Comparison of ENCODE assay signal across 8 cellular contexts in genomic region chr5:170293273-170293672, GRCh38. TPM values are rescaled to one million over a fixed set of nuclear protein-coding genes. Genes with fewer than 3 reads are reported as not detected.
DNase-seq lines count a peak whose midpoint lies in the region; ATAC-seq and TF ChIP-seq lines count a peak whose summit lies in the region.

No MANE protein-coding gene starts in this region.

- peaks cover 26% of the 10 kb centered on the region for H3K4me1 ChIP-seq in left ventricle myocardium inferior
- H3K4me1 ChIP-seq in right lobe of liver: no peaks in the 10 kb centered on the region

- H3K9me3 ChIP-seq in left ventricle myocardium inferior (replicated peaks) (peaks cover 5% of the 10 kb centered on the region), T-helper 17 cell (ENCODE audit: control insufficient read depth, low read length, poor library complexity, severe bottlenecking) (no peaks in the 10 kb centered on the region), right lobe of liver (no peaks in the 10 kb centered on the region)

- H3K27ac Mint-ChIP-seq in T-helper 17 cell: peak overlapping the region; percentile 100

- H3K36me3 ChIP-seq in left ventricle myocardium inferior (peaks cover 8% of the 10 kb centered on the region), right lobe of liver (peaks cover 0 to 3% (median 0%) of the 10 kb centered on the region in 4 donors)

- H3K27ac ChIP-seq in left ventricle myocardium inferior (replicated peaks) (no peak overlapping the region), right lobe of liver (no peak overlapping the region)

- H3K4me3 ChIP-seq in left ventricle myocardium inferior: no peak overlapping the region
- no peak overlapping the region for H3K4me3 ChIP-seq in right lobe of liver

- peak overlapping the region; percentile 99 for H3K4me3 Mint-ChIP-seq in T-helper 17 cell

- WGBS in right lobe of liver (ENCODE audit: insufficient coverage, low coverage, low lambda C conversion rate, missing lambda C conversion rate): 42% methylated on average over 2 of the region's 6 CpGs

- TF ChIP-seq POLR2A in right lobe of liver (IDR thresholded peaks at IDR 0.05): no peak

- peaks cover 45% of the 10 kb centered on the region for H3K36me3 Mint-ChIP-seq in T-helper 17 cell (ENCODE audit: low read depth)

- TF ChIP-seq CTCF in left ventricle myocardium inferior (IDR thresholded peaks at IDR 0.05; ENCODE audit: borderline replicate concordance) (no peak), right lobe of liver (IDR thresholded peaks at IDR 0.05) (no peak)

- H3K4me1 Mint-ChIP-seq in T-helper 17 cell: peaks cover 85% of the 10 kb centered on the region

- intact Hi-C loops in Right ventricle myocardium inferior (cut with DNase I): no loop called here
- intact Hi-C loops in left ventricle myocardium inferior (cut with micrococcal nuclease): no loop called here
- intact Hi-C loops in right lobe of liver (cut with DNase I): no loop called here

- H3K27me3 ChIP-seq in left ventricle myocardium inferior (ENCODE audit: low read depth) (no peaks in the 10 kb centered on the region), right lobe of liver (no peaks in the 10 kb centered on the region)

- DNase-seq in Right ventricle myocardium inferior (ENCODE audit: missing footprints): peak; percentile 85
- no peak for DNase-seq in left ventricle myocardium inferior
- DNase-seq in T-helper 17 cell: peak in 1 of 3 donors; percentile 33
- DNase-seq in right lobe of liver: peak in 2 of 3 donors; percentile 58 to 77
- no peak for DNase-seq in HCEC 1CT
- DNase-seq in SHP77 (lab: John Stamatoyannopoulos, UW): no peak
- DNase-seq in islet precursor cell: no peak

- peak; percentile 37 for ATAC-seq in Right ventricle myocardium inferior
- peak; percentile 43 for ATAC-seq in HG02973 (IDR thresholded peaks at IDR 0.05; ENCODE audit: unreplicated experiment)
- peak; percentile 57 for ATAC-seq in T-helper 17 cell
- ATAC-seq in right lobe of liver: peak; percentile 55 to 73 (median 68)

- H3K27me3 Mint-ChIP-seq in T-helper 17 cell: no peaks in the 10 kb centered on the region

RNA-seq across cellular contexts. Expression of gene LCP2, which starts 4.3 kb away (rescaled TPM):
- total RNA-seq in Right ventricle myocardium inferior: 6.7 TPM
- total RNA-seq in left ventricle myocardium inferior: 3.9 TPM
- 100 to 1,000 TPM; 304 to 333 TPM for total RNA-seq in T-helper 17 cell
- total RNA-seq in right lobe of liver: 10 to 100 TPM in 3 of 6 experiments, 1 to 10 TPM in 3; 4.4 to 20.5 (median 10.1) TPM

Comparison
In these comparisons a context has a peak if more than half of its experiments do, and no peak if none do; other contexts are left out.
1. DNase-seq: peak in Right ventricle myocardium inferior (single experiment) and right lobe of liver (2 of 3); none in left ventricle myocardium inferior (single experiment), HCEC 1CT (single experiment), SHP77 (0 of 2) and islet precursor cell (single experiment).
2. RNA of gene LCP2, which starts 4.3 kb away (total RNA-seq): 304 to 333 TPM in T-helper 17 cell; 4.4 to 20.5 TPM in right lobe of liver, 6.7 TPM in Right ventricle myocardium inferior (single experiment) and 3.9 TPM in left ventricle myocardium inferior (single experiment); every median in the first group is over 10 times any median in the second.
3. Peak in every context shown above with its lines, with median percentiles within 50 percentile points of each other: ATAC-seq.